Comparison of ENCODE assay signal across 8 cellular contexts in the genomic region with DNA sequence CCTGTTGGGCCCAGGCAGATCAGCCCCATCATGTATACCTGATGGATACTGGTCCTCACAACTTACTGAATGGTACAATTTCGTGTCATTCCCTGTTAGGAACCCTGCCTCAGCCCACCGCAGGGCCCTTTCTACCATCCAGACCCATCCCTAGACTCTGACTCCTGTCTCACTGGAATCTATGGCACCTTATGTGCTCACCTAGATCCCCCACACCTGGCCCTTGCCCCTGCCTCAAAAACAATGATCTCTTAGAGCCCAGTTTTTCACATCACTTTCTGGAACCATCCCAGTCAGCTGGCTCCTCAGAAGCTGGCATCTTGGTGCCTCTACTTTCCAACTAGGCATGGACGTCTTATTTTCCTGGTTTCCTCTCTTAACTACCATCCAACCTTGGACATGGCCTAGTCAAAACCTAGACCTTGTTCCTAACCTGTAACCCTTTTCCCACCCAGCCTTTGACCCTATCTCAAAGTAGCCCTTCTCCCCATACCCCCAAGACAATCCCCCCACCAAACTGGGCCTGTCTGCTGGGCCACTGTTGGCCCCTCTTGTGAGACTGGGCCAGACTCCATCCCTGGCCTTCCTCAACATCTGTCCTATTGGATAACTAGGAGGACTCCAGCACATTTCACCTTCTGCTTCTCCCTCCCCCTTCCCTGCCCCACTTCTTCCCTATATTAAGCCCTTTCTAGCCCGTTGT.
DNase-seq lines count a peak whose midpoint lies in the region; ATAC-seq and TF ChIP-seq lines count a peak whose summit lies in the region.

No MANE protein-coding gene starts in this region.

- no peak for TF ChIP-seq CTCF in AG09309 (IDR thresholded peaks at IDR 0.05; ENCODE audit: control insufficient read depth, insufficient read depth, low read depth, low read length, missing control alignments)
- TF ChIP-seq CTCF in coronary artery (IDR thresholded peaks at IDR 0.05): no peak

- H3K4me3 ChIP-seq in AG09309 (ENCODE audit: control insufficient read depth, low read depth, low read length) (peak overlapping the region; percentile 70), coronary artery (peak overlapping the region; percentile 77), muscle layer of duodenum (ENCODE audit: low read depth in 1 of 2, low read length in 2 of 2) (peak overlapping the region; percentile 90 to 97)

- no peak for DNase-seq in AG09309 (ENCODE audit: low read depth)
- no peak for DNase-seq in coronary artery (ENCODE audit: low spot score)
- no peak for DNase-seq in HCEC 1CT
- no peak for DNase-seq in activated gamma-delta T cell (lab: John Stamatoyannopoulos, UW)
- no peak for DNase-seq in amygdala (lab: John Stamatoyannopoulos, UW)

- H3K27ac ChIP-seq in coronary artery: peak overlapping the region; percentile 26 to 77
- peak overlapping the region; percentile 86 for H3K27ac ChIP-seq in muscle layer of duodenum (ENCODE audit: low read length)

- no peaks in the 10 kb centered on the region for H3K27me3 ChIP-seq in muscle layer of duodenum (ENCODE audit: low read depth, low read length)

- H3K9me3 ChIP-seq in muscle layer of duodenum (ENCODE audit: control insufficient read depth in 1 of 2, low read length in 2 of 2): no peaks in the 10 kb centered on the region

- no peaks in the 10 kb centered on the region for H3K36me3 ChIP-seq in muscle layer of duodenum (ENCODE audit: control insufficient read depth in 1 of 2, insufficient read depth in 2 of 2, low read length in 2 of 2)

- peaks cover 22 to 31% of the 10 kb centered on the region in 2 donors for H3K4me1 ChIP-seq in muscle layer of duodenum (ENCODE audit: control insufficient read depth in 1 of 2, insufficient read depth in 2 of 2, low read length in 2 of 2)

- ATAC-seq in HG03457 (IDR thresholded peaks at IDR 0.05; ENCODE audit: unreplicated experiment) (peak; percentile 4), GM21529 (IDR thresholded peaks at IDR 0.05; ENCODE audit: unreplicated experiment) (no peak)
